In genomic region chr9:15882328-15882727, GRCh38 we compare ENCODE assay signal across 27 cellular contexts.
A peak's percentile ranks its signal among the peaks of the same experiment; 100 is the strongest.
DNase-seq lines count a peak whose midpoint lies in the region; ATAC-seq and TF ChIP-seq lines count a peak whose summit lies in the region.
"Had no signal": no experiment of that assay in that cellular context is flagged by ENCODE, and none has a peak within 500 bp of the region (broad histone marks: within the 10 kb centered on the region; RNA-seq: fewer than 3 reads in every experiment).

No MANE protein-coding gene starts in this region.

- no peaks in the 10 kb centered on the region for H3K4me1 ChIP-seq in SK-N-SH (ENCODE audit: control insufficient read depth in 1 of 2, insufficient read depth in 2 of 2, low read depth in 1 of 2, low read length in 1 of 2)
- no peaks in the 10 kb centered on the region for H3K4me1 ChIP-seq in uterus
- H3K4me1 ChIP-seq in breast epithelium: no peaks in the 10 kb centered on the region
- H3K4me1 ChIP-seq: A549, BLaER1 had no signal

- H3K27me3 Mint-ChIP-seq in activated CD4-positive, alpha-beta T cell treated with anti-CD3 and anti-CD28 coated beads, Interleukin-2, amount 10 ng/mL, durations not matched to agents 24 days and 14 days: no peaks in the 10 kb centered on the region
- H3K27me3 Mint-ChIP-seq: CD4-positive, alpha-beta memory T cell; CD4-positive, CD25-positive, alpha-beta regulatory T cell; CD8-positive, alpha-beta memory T cell had no signal

- H3K79me2 ChIP-seq in SK-N-SH (ENCODE audit: insufficient read depth): no peaks in the 10 kb centered on the region

- H3K9me3 ChIP-seq in SK-N-SH (no peaks in the 10 kb centered on the region), SK-N-MC (ENCODE audit: low read depth, low read length) (peaks cover 20% of the 10 kb centered on the region; the same call in 1 of the 2 replicates), uterus (no peaks in the 10 kb centered on the region), breast epithelium (no peaks in the 10 kb centered on the region)
- H3K9me3 ChIP-seq: A549, BE2C, BLaER1 had no signal

- 58% methylated on average over 4 of the region's 4 CpGs for WGBS in SK-N-SH (ENCODE audit: low lambda C conversion rate)

- no peaks in the 10 kb centered on the region for H3K9me2 ChIP-seq in SK-N-SH

- H3K4me3 ChIP-seq in SK-N-SH (ENCODE audit: low read depth in 2 of 2, low read length in 1 of 2) (no peak overlapping the region), SK-N-MC (peak overlapping the region; percentile 97), uterus (no peak overlapping the region), breast epithelium (no peak overlapping the region)
- H3K4me3 ChIP-seq: A549, BLaER1, GM12878 had no signal

- H3F3A ChIP-seq in SK-N-SH (replicated peaks; ENCODE audit: insufficient read depth): no peaks in the 10 kb centered on the region

- H3K4me3 Mint-ChIP-seq in activated CD4-positive, alpha-beta T cell treated with anti-CD3 and anti-CD28 coated beads, Interleukin-2, amount 10 ng/mL, durations not matched to agents 24 days and 14 days: no peak overlapping the region
- H3K4me3 Mint-ChIP-seq: CD14-positive monocyte; CD4-positive, alpha-beta memory T cell; CD4-positive, CD25-positive, alpha-beta regulatory T cell; CD8-positive, alpha-beta memory T cell had no signal

- CTCF ChIA-PET in SK-N-SH (lab: Yijun Ruan, JAX): interaction anchor here (0.9 kb wide), 1 partner anchor 9 kb away, joined by 4 read pairs; no protein-coding TSS in a partner anchor

- no peak overlapping the region for H3K27ac Mint-ChIP-seq in activated CD4-positive, alpha-beta T cell treated with anti-CD3 and anti-CD28 coated beads, Interleukin-2, amount 10 ng/mL, durations not matched to agents 24 days and 14 days
- H3K27ac Mint-ChIP-seq: CD14-positive monocyte; CD4-positive, alpha-beta memory T cell; CD8-positive, alpha-beta memory T cell had no signal

- H3K36me3 Mint-ChIP-seq in activated CD4-positive, alpha-beta T cell treated with anti-CD3 and anti-CD28 coated beads, Interleukin-2, amount 10 ng/mL, durations not matched to agents 24 days and 14 days (ENCODE audit: low read depth): no peaks in the 10 kb centered on the region
- H3K36me3 Mint-ChIP-seq: CD14-positive monocyte had no signal

- TF ChIP-seq CTCF in SK-N-SH (IDR thresholded peaks at IDR 0.05) (no peak), uterus (IDR thresholded peaks at IDR 0.05) (no peak), breast epithelium (IDR thresholded peaks at IDR 0.05) (no peak)

- H3K27me3 ChIP-seq in SK-N-SH (ENCODE audit: insufficient read depth): no peaks in the 10 kb centered on the region
- H3K27me3 ChIP-seq in uterus: no peaks in the 10 kb centered on the region
- no peaks in the 10 kb centered on the region for H3K27me3 ChIP-seq in breast epithelium
- H3K27me3 ChIP-seq: BE2C, BLaER1 had no signal

- H3K9ac ChIP-seq in SK-N-SH (no peak overlapping the region), SK-N-MC (ENCODE audit: insufficient read length) (peak overlapping the region; percentile 83)
- H3K9ac ChIP-seq: BLaER1 had no signal

- no peak for TF ChIP-seq POLR2A in uterus (IDR thresholded peaks at IDR 0.05)
- no peak for TF ChIP-seq POLR2A in breast epithelium (IDR thresholded peaks at IDR 0.05)

- H3K9me3 Mint-ChIP-seq in activated CD4-positive, alpha-beta T cell treated with anti-CD3 and anti-CD28 coated beads, Interleukin-2, amount 10 ng/mL, durations not matched to agents 24 days and 14 days: no peaks in the 10 kb centered on the region

- ATAC-seq in SK-N-SH treated with all-trans-retinoic acid at 6 μM for 48 hours: no peak
- ATAC-seq: A549, GM12878 had no signal

- TF ChIP-seq EP300 in SK-N-SH (IDR thresholded peaks at IDR 0.05; ENCODE audit: borderline replicate concordance in 1 of 2, low read depth in 1 of 2, low read length in 1 of 2): no peak

- H3K27ac ChIP-seq in SK-N-SH (ENCODE audit: low read depth in 2 of 2, low read length in 1 of 2): no peak overlapping the region
- peak overlapping the region; percentile 99 for H3K27ac ChIP-seq in SK-N-MC
- H3K27ac ChIP-seq in uterus: peak overlapping the region; percentile 65 to 69
- H3K27ac ChIP-seq in breast epithelium: no peak overlapping the region
- H3K27ac ChIP-seq: 22Rv1, A549, BLaER1 had no signal

- H4K20me1 ChIP-seq in SK-N-SH (ENCODE audit: insufficient read depth): no peaks in the 10 kb centered on the region
- H4K20me1 ChIP-seq: BLaER1 had no signal

- intact Hi-C loops in uterus (cut with DNase I; ENCODE audit: low total_unique reads) (no loop called here), breast epithelium (cut with DNase I; ENCODE audit: low total_unique reads) (no loop called here)
- intact Hi-C loops in activated CD4-positive, alpha-beta T cell treated with anti-CD3 and anti-CD28 coated beads, Interleukin-2, amount 10 ng/mL, durations not matched to agents 24 days and 14 days (cut with micrococcal nuclease): no loop called here

- no peak overlapping the region for H3K4me2 ChIP-seq in SK-N-SH
- H3K4me2 ChIP-seq: A549, BLaER1 had no signal

- H3K36me3 ChIP-seq in SK-N-SH (replicated peaks in 1 of 2; ENCODE audit: control insufficient read depth in 1 of 2, insufficient read depth in 2 of 2, low read length in 1 of 2) (no peaks in the 10 kb centered on the region), SK-N-MC (ENCODE audit: insufficient read depth, low read length) (peaks cover 44% of the 10 kb centered on the region), uterus (no peaks in the 10 kb centered on the region), breast epithelium (no peaks in the 10 kb centered on the region)
- H3K36me3 ChIP-seq: BE2C, BLaER1 had no signal

- TF ChIP-seq RAD21 in SK-N-SH (IDR thresholded peaks at IDR 0.05; ENCODE audit: low read length): no peak

- POLR2A ChIA-PET in SK-N-SH (lab: Yijun Ruan, JAX): no interaction called here

- DNase-seq in SK-N-SH: no peak
- peak; percentile 90 for DNase-seq in SK-N-MC (ENCODE audit: low read depth, low spot score)
- DNase-seq in left kidney (ENCODE audit: low read depth, low spot score): peak; percentile 1
- no peak for DNase-seq in uterus
- DNase-seq in breast epithelium (ENCODE audit: low spot score in 2 of 2): no peak
- DNase-seq in effector CD8-positive, alpha-beta T cell (lab: John Stamatoyannopoulos, UW): no peak
- DNase-seq in activated CD4-positive, alpha-beta T cell treated with anti-CD3 and anti-CD28 coated beads, Interleukin-2, amount 10 ng/mL, durations not matched to agents 24 days and 14 days: no peak
- DNase-seq: ACHN; BE2C; C1 segment of cervical spinal cord; CD4-positive, alpha-beta memory T cell; CD4-positive, CD25-positive, alpha-beta regulatory T cell; CD8-positive, alpha-beta memory T cell; COR-L47; DMS 273 treated with DMSO at 0.1 percent for 48 hours; DMS153; DMS53; DMS79; DND-41; EL; GDM1 had no signal

- no peaks in the 10 kb centered on the region for H3K4me1 Mint-ChIP-seq in activated CD4-positive, alpha-beta T cell treated with anti-CD3 and anti-CD28 coated beads, Interleukin-2, amount 10 ng/mL, durations not matched to agents 24 days and 14 days
- H3K4me1 Mint-ChIP-seq: CD14-positive monocyte; CD4-positive, alpha-beta memory T cell; CD4-positive, CD25-positive, alpha-beta regulatory T cell; CD8-positive, alpha-beta memory T cell had no signal

- no peak overlapping the region for H2AFZ ChIP-seq in SK-N-SH (ENCODE audit: low read depth)

TF ChIP-seq in SK-N-SH treated with all-trans-retinoic acid at 6 μM for 48 hours, 23 proteins besides CTCF, POLR2A, EP300 and RAD21:
- TF ChIP-seq CREB5 (CRISPR knock-in tag; IDR thresholded peaks at IDR 0.05; ENCODE audit: low read depth) (no peak), ISL1 (CRISPR knock-in tag; IDR thresholded peaks at IDR 0.05) (peak; percentile 82)

TF ChIP-seq in SK-N-SH, 30 proteins besides CTCF, POLR2A, EP300 and RAD21 (continues in another document):
- TF ChIP-seq ZBTB33 (IDR thresholded peaks at IDR 0.05; ENCODE audit: borderline replicate concordance, low read depth): no peak
- TF ChIP-seq PBX3 (IDR thresholded peaks at IDR 0.05): no peak
- no peak for TF ChIP-seq GATA2 (CRISPR knock-in tag; IDR thresholded peaks at IDR 0.05)

Comparison
In these comparisons a context has a peak if more than half of its experiments do, and no peak if none do; other contexts are left out.
1. DNase-seq: peak in SK-N-MC (single experiment) and left kidney (single experiment); none in SK-N-SH (single experiment), uterus (0 of 2), breast epithelium (0 of 2), effector CD8-positive, alpha-beta T cell (single experiment) and activated CD4-positive, alpha-beta T cell treated with anti-CD3 and anti-CD28 coated beads, Interleukin-2, amount 10 ng/mL, durations not matched to agents 24 days and 14 days (single experiment).
2. H3K27ac ChIP-seq: peak in SK-N-MC (single experiment) and uterus (2 of 2); none in SK-N-SH (0 of 2) and breast epithelium (0 of 2).